In genomic region chr18:44411971-44412370, GRCh38 we compare ENCODE assay signal across 22 cellular contexts.
"Had no signal": no experiment of that assay in that cellular context is flagged by ENCODE, and none has a peak within 500 bp of the region (broad histone marks: within the 10 kb centered on the region; RNA-seq: fewer than 3 reads in every experiment).

No MANE protein-coding gene starts in this region.

- H3K27me3 ChIP-seq: body of pancreas, pancreas, suprapubic skin had no signal

- H3K27ac Mint-ChIP-seq: activated B cell treated with CpG ODN at 0.5 μM for 24 hours; activated CD4-positive, alpha-beta T cell treated with anti-CD3 and anti-CD28 coated beads, Interleukin-2, amount 10 ng/mL, durations not matched to agents 24 days and 14 days; activated CD8-positive, alpha-beta T cell treated with anti-CD3 and anti-CD28 coated beads, Interleukin-2, amount 10 ng/mL, durations not matched to agents 7 days and 5 days; activated naive CD8-positive, alpha-beta T cell; activated T-cell treated with anti-CD3 and anti-CD28 coated beads, Interleukin-2, amount 50 U/mL, for 72 hours; naive thymus-derived CD4-positive, alpha-beta T cell; T-helper 1 cell treated with Interleukin-12 subunit alpha and Interleukin-12 subunit beta and Interleukin-4 antibody, amounts not matched to agents 30 μg/mL and 1 μg/mL, for 36 hours had no signal

- H3K4me1 ChIP-seq: body of pancreas, pancreas had no signal

- DNase-seq: activated B cell treated with CpG ODN at 0.5 μM for 24 hours; activated CD4-positive, alpha-beta T cell treated with anti-CD3 and anti-CD28 coated beads, Interleukin-2, amount 10 ng/mL, durations not matched to agents 24 days and 14 days; activated CD8-positive, alpha-beta memory T cell treated with anti-CD3 and anti-CD28 coated beads, Interleukin-2, amount 50 U/mL, for 4 hours; activated CD8-positive, alpha-beta T cell treated with anti-CD3 and anti-CD28 coated beads, Interleukin-2, amount 10 ng/mL, durations not matched to agents 7 days and 5 days; activated gamma-delta T cell; activated T-cell treated with anti-CD3 and anti-CD28 coated beads, Interleukin-2, amount 50 U/mL, for 72 hours; amygdala; body of pancreas; central memory CD4-positive, alpha-beta T cell; cortex of kidney; effector CD4-positive, alpha-beta T cell; naive thymus-derived CD4-positive, alpha-beta T cell; pancreas; stimulated activated CD4-positive, alpha-beta T cell treated with anti-CD3 and anti-CD28 coated beads, Interleukin-15, amount 100 ng/mL, for 24 hours; stimulated activated CD4-positive, alpha-beta T cell treated with anti-CD3 and anti-CD28 coated beads, Interleukin-4, amount 100 ng/mL, for 4 hours; stimulated activated CD8-positive, alpha-beta memory T cell treated with anti-CD3 and anti-CD28 coated beads, Interleukin-4, amount 100 ng/mL, for 48 hours; stimulated activated naive CD8-positive, alpha-beta T cell treated with anti-CD3 and anti-CD28 coated beads, Interleukin-15, Interleukin-2, amounts not matched to agents 100 U/mL and 50 U/mL, for 24 hours; trophoblast cell had no signal

- ATAC-seq: activated CD8-positive, alpha-beta T cell treated with anti-CD3 and anti-CD28 coated beads, Interleukin-2, amount 10 ng/mL, durations not matched to agents 7 days and 5 days; activated T-cell treated with anti-CD3 and anti-CD28 coated beads, Interleukin-2, amount 50 U/mL, for 72 hours; body of pancreas; naive thymus-derived CD4-positive, alpha-beta T cell; pancreas; stimulated activated naive CD8-positive, alpha-beta T cell treated with anti-CD3 and anti-CD28 coated beads, Interleukin-15, Interleukin-2, amounts not matched to agents 100 U/mL and 50 U/mL, for 24 hours had no signal

- H3K9me3 ChIP-seq: body of pancreas, pancreas, suprapubic skin had no signal

- H3K9me3 Mint-ChIP-seq: activated B cell treated with CpG ODN at 0.5 μM for 24 hours; activated CD4-positive, alpha-beta T cell treated with anti-CD3 and anti-CD28 coated beads, Interleukin-2, amount 10 ng/mL, durations not matched to agents 24 days and 14 days; T-helper 1 cell treated with Interleukin-12 subunit alpha and Interleukin-12 subunit beta and Interleukin-4 antibody, amounts not matched to agents 30 μg/mL and 1 μg/mL, for 36 hours had no signal

- H3K27me3 Mint-ChIP-seq: activated B cell treated with CpG ODN at 0.5 μM for 24 hours; activated CD4-positive, alpha-beta T cell treated with anti-CD3 and anti-CD28 coated beads, Interleukin-2, amount 10 ng/mL, durations not matched to agents 24 days and 14 days; activated naive CD8-positive, alpha-beta T cell; naive thymus-derived CD4-positive, alpha-beta T cell had no signal

- H3K4me1 Mint-ChIP-seq: activated B cell treated with CpG ODN at 0.5 μM for 24 hours; activated CD4-positive, alpha-beta T cell treated with anti-CD3 and anti-CD28 coated beads, Interleukin-2, amount 10 ng/mL, durations not matched to agents 24 days and 14 days had no signal

- H3K4me3 Mint-ChIP-seq: activated B cell treated with CpG ODN at 0.5 μM for 24 hours; activated CD4-positive, alpha-beta T cell treated with anti-CD3 and anti-CD28 coated beads, Interleukin-2, amount 10 ng/mL, durations not matched to agents 24 days and 14 days; activated CD8-positive, alpha-beta T cell treated with anti-CD3 and anti-CD28 coated beads, Interleukin-2, amount 10 ng/mL, durations not matched to agents 7 days and 5 days; activated naive CD8-positive, alpha-beta T cell; activated T-cell treated with anti-CD3 and anti-CD28 coated beads, Interleukin-2, amount 50 U/mL, for 72 hours; naive thymus-derived CD4-positive, alpha-beta T cell; T-helper 1 cell treated with Interleukin-12 subunit alpha and Interleukin-12 subunit beta and Interleukin-4 antibody, amounts not matched to agents 30 μg/mL and 1 μg/mL, for 36 hours had no signal

- H3K36me3 ChIP-seq: pancreas, suprapubic skin had no signal

- H3K36me3 Mint-ChIP-seq: activated naive CD8-positive, alpha-beta T cell; naive thymus-derived CD4-positive, alpha-beta T cell had no signal

- H3K4me3 ChIP-seq: body of pancreas, lung, pancreas, suprapubic skin had no signal

- H3K27ac ChIP-seq: body of pancreas, pancreas, suprapubic skin had no signal
